In genomic region chr4:47391256-47391655, GRCh38 we compare ENCODE assay signal across 24 cellular contexts.
DNase-seq lines count a peak whose midpoint lies in the region; ATAC-seq, FAIRE-seq and TF ChIP-seq lines count a peak whose summit lies in the region.
"Had no signal": no experiment of that assay in that cellular context is flagged by ENCODE, and none has a peak within 500 bp of the region (broad histone marks: within the 10 kb centered on the region; RNA-seq: fewer than 3 reads in every experiment).

No MANE protein-coding gene starts in this region.

- intact Hi-C loops in CD4-positive, alpha-beta T cell (cut with DNase I, micrococcal nuclease): no loop called here

- H3K27me3 ChIP-seq in CD4-positive, alpha-beta T cell (ENCODE audit: control insufficient read depth, insufficient read depth, low read length): peaks cover 6% of the 10 kb centered on the region
- H3K27me3 ChIP-seq: sigmoid colon, uterus had no signal

- H3K36me3 Mint-ChIP-seq in CD4-positive, alpha-beta T cell (ENCODE audit: low read depth): no peaks in the 10 kb centered on the region

- H3K27ac ChIP-seq in CD4-positive, alpha-beta T cell (ENCODE audit: low read depth, low read length): no peak overlapping the region
- H3K27ac ChIP-seq in RWPE1: no peak overlapping the region
- H3K27ac ChIP-seq: prostate gland, sigmoid colon, thoracic aorta, uterus had no signal

- no peaks in the 10 kb centered on the region for H3K9me3 ChIP-seq in CD4-positive, alpha-beta T cell (ENCODE audit: control insufficient read depth, low read length)
- H3K9me3 ChIP-seq: prostate gland, sigmoid colon, thoracic aorta, uterus had no signal

- TF ChIP-seq CTCF in GM13977 (IDR thresholded peaks at IDR 0.05; ENCODE audit: extremely low read depth, insufficient read depth, missing control alignments) (no peak), RWPE1 (conservative IDR thresholded peaks at IDR 0.05; ENCODE audit: low read depth) (no peak)
- no peak for TF ChIP-seq CTCF in CD4-positive, alpha-beta T cell (IDR thresholded peaks at IDR 0.05)

- H3K27ac Mint-ChIP-seq in CD4-positive, alpha-beta T cell: no peak overlapping the region
- H3K27ac Mint-ChIP-seq: activated CD8-positive, alpha-beta T cell treated with anti-CD3 and anti-CD28 coated beads for 36 hours; B cell; T-helper 1 cell treated with Interleukin-12 subunit alpha and Interleukin-12 subunit beta and Interleukin-4 antibody, amounts not matched to agents 30 μg/mL and 1 μg/mL, for 36 hours had no signal

- FAIRE-seq in H54 (lab: Jason Lieb, UNC): no peak

- no peak for TF ChIP-seq POLR2A in H54 (IDR thresholded peaks at IDR 0.05; ENCODE audit: low read depth, low read length)

- H3K27me3 Mint-ChIP-seq in CD4-positive, alpha-beta T cell: peaks cover 10% of the 10 kb centered on the region
- H3K27me3 Mint-ChIP-seq: B cell had no signal

- in situ Hi-C loops in GM13977 (cut with MboI; ENCODE audit: low pct_unique_long_range_greater_than_20kb, low sequenced_read_pairs, unreplicated experiment): loop anchor here (25.0 kb wide), 2 partner anchors 279 to 454 kb away; no protein-coding TSS in a partner anchor

- CTCF ChIA-PET in CD4-positive, alpha-beta T cell (lab: Charles Lee): no interaction called here
- CTCF ChIA-PET in RWPE1 (lab: Yijun Ruan, JAX): interaction anchor here (0.6 to 0.7 kb wide), 2 partner anchors 14 to 185 kb away, joined by 3 to 5 read pairs; no protein-coding TSS in a partner anchor

- POLR2A ChIA-PET in CD4-positive, alpha-beta T cell (lab: Charles Lee): no interaction called here
- POLR2A ChIA-PET in RWPE1 (lab: Yijun Ruan, JAX; ENCODE audit: low non-redundant PET): no interaction called here

- peak; percentile 20 for DNase-seq in GM13977 (ENCODE audit: low spot score)
- DNase-seq in CD4-positive, alpha-beta T cell: no peak
- DNase-seq in DMS114 treated with DMSO at 0.1 percent for 48 hours (lab: John Stamatoyannopoulos, UW; ENCODE audit: unreplicated experiment): no peak
- DNase-seq in H54 (ENCODE audit: insufficient read length, low spot score): no peak
- no peak for DNase-seq in RWPE1 (ENCODE audit: low spot score)
- DNase-seq: activated CD4-positive, alpha-beta T cell treated with anti-CD3 and anti-CD28 coated beads for 1 hour; activated CD8-positive, alpha-beta T cell treated with anti-CD3 and anti-CD28 coated beads for 36 hours; activated gamma-delta T cell treated with Interleukin-2 at 50 U/mL for 16 hours; activated T-cell treated with anti-CD3 and anti-CD28 coated beads, Interleukin-2, amount 50 U/mL, for 1 hour; COR-L47; DMS79 treated with DMSO at 0.1 percent for 48 hours; left cardiac atrium; NCI-H187; NCI-H69; sigmoid colon; stimulated activated naive CD8-positive, alpha-beta T cell treated with anti-CD3 and anti-CD28 coated beads, Interleukin-15, Interleukin-2, amounts not matched to agents 100 U/mL and 50 U/mL, for 24 hours; uterus had no signal

- no peaks in the 10 kb centered on the region for H3K9me3 Mint-ChIP-seq in CD4-positive, alpha-beta T cell
- H3K9me3 Mint-ChIP-seq: activated CD8-positive, alpha-beta T cell treated with anti-CD3 and anti-CD28 coated beads for 36 hours; T-helper 1 cell treated with Interleukin-12 subunit alpha and Interleukin-12 subunit beta and Interleukin-4 antibody, amounts not matched to agents 30 μg/mL and 1 μg/mL, for 36 hours had no signal

- no peak overlapping the region for H3K4me3 Mint-ChIP-seq in CD4-positive, alpha-beta T cell
- H3K4me3 Mint-ChIP-seq: activated CD8-positive, alpha-beta T cell treated with anti-CD3 and anti-CD28 coated beads for 36 hours; B cell; T-helper 1 cell treated with Interleukin-12 subunit alpha and Interleukin-12 subunit beta and Interleukin-4 antibody, amounts not matched to agents 30 μg/mL and 1 μg/mL, for 36 hours had no signal

- ATAC-seq in GM18868 (IDR thresholded peaks at IDR 0.05; ENCODE audit: unreplicated experiment): peak; percentile 88
- peak; percentile 53 for ATAC-seq in HG02759 (IDR thresholded peaks at IDR 0.05; ENCODE audit: unreplicated experiment)
- ATAC-seq in HG03378 (IDR thresholded peaks at IDR 0.05; ENCODE audit: unreplicated experiment): peak; percentile 72
- no peak for ATAC-seq in CD4-positive, alpha-beta T cell (ENCODE audit: poor library complexity)
- ATAC-seq: activated CD8-positive, alpha-beta T cell treated with anti-CD3 and anti-CD28 coated beads for 36 hours; left cardiac atrium; stimulated activated naive CD8-positive, alpha-beta T cell treated with anti-CD3 and anti-CD28 coated beads, Interleukin-15, Interleukin-2, amounts not matched to agents 100 U/mL and 50 U/mL, for 24 hours had no signal

- no peaks in the 10 kb centered on the region for H3K4me1 Mint-ChIP-seq in CD4-positive, alpha-beta T cell (ENCODE audit: low read depth)
- H3K4me1 Mint-ChIP-seq: B cell had no signal
